26 cellular contexts compared by ENCODE assay signal in the genomic region with DNA sequence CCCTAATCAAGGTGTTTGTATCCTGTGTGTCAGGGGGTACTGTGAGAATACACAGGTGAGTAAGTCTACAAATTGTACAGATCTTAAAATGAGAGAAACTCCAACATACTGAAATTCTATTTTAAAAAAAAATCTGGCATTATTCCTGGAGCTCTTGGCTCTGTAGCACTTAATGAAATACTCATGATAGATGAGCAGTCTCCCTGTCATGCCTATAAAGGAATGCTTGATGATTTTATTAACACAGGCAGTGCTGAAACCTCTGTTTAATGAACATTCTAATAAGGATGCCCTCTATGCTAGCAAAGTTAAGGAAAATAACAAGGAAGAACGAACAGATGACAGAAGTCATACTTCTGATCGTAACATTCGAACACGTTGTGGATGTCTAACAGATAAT.
"Had no signal": no experiment of that assay in that cellular context is flagged by ENCODE, and none has a peak within 500 bp of the region (broad histone marks: within the 10 kb centered on the region; RNA-seq: fewer than 3 reads in every experiment).

No MANE protein-coding gene starts in this region.

- H3K36me3 Mint-ChIP-seq: activated naive CD4-positive, alpha-beta T cell treated with anti-CD3 and anti-CD28 coated beads, Interleukin-2, amount 50 U/mL, for 24 hours; activated naive CD8-positive, alpha-beta T cell treated with anti-CD3 and anti-CD28 coated beads, Interleukin-2, amount 10 ng/mL, durations not matched to agents 7 days and 5 days had no signal

- H3K4me1 Mint-ChIP-seq: activated CD4-positive, alpha-beta T cell treated with anti-CD3 and anti-CD28 coated beads, Interleukin-2, amount 10 ng/mL, durations not matched to agents 24 days and 14 days; activated naive CD4-positive, alpha-beta T cell treated with anti-CD3 and anti-CD28 coated beads, Interleukin-2, amount 50 U/mL, for 24 hours; activated naive CD8-positive, alpha-beta T cell treated with anti-CD3 and anti-CD28 coated beads, Interleukin-2, amount 10 ng/mL, durations not matched to agents 7 days and 5 days; activated T-helper 17 cell treated with anti-CD3 and anti-CD28 coated beads, Interleukin-2, amount 50 U/mL, for 72 hours; central memory CD8-positive, alpha-beta T cell had no signal

- H3K4me3 Mint-ChIP-seq: activated CD4-positive, alpha-beta T cell treated with anti-CD3 and anti-CD28 coated beads, Interleukin-2, amount 10 ng/mL, durations not matched to agents 24 days and 14 days; activated CD8-positive, alpha-beta T cell treated with anti-CD3 and anti-CD28 coated beads for 36 hours; activated naive CD4-positive, alpha-beta T cell treated with anti-CD3 and anti-CD28 coated beads, Interleukin-2, amount 50 U/mL, for 24 hours; activated naive CD8-positive, alpha-beta T cell treated with anti-CD3 and anti-CD28 coated beads, Interleukin-2, amount 10 ng/mL, durations not matched to agents 7 days and 5 days; activated T-cell treated with anti-CD3 and anti-CD28 coated beads, Interleukin-2, amount 50 U/mL, for 72 hours; activated T-helper 17 cell treated with anti-CD3 and anti-CD28 coated beads, Interleukin-2, amount 50 U/mL, for 72 hours; central memory CD8-positive, alpha-beta T cell had no signal

- H3K27ac Mint-ChIP-seq: activated CD4-positive, alpha-beta T cell treated with anti-CD3 and anti-CD28 coated beads, Interleukin-2, amount 10 ng/mL, durations not matched to agents 24 days and 14 days; activated CD8-positive, alpha-beta T cell treated with anti-CD3 and anti-CD28 coated beads for 36 hours; activated naive CD4-positive, alpha-beta T cell treated with anti-CD3 and anti-CD28 coated beads, Interleukin-2, amount 50 U/mL, for 24 hours; activated naive CD8-positive, alpha-beta T cell treated with anti-CD3 and anti-CD28 coated beads, Interleukin-2, amount 10 ng/mL, durations not matched to agents 7 days and 5 days; activated T-cell treated with anti-CD3 and anti-CD28 coated beads, Interleukin-2, amount 50 U/mL, for 72 hours; activated T-helper 17 cell treated with anti-CD3 and anti-CD28 coated beads, Interleukin-2, amount 50 U/mL, for 72 hours had no signal

- H3K27me3 Mint-ChIP-seq: activated CD4-positive, alpha-beta T cell treated with anti-CD3 and anti-CD28 coated beads, Interleukin-2, amount 10 ng/mL, durations not matched to agents 24 days and 14 days; activated CD8-positive, alpha-beta T cell treated with anti-CD3 and anti-CD28 coated beads for 36 hours; activated naive CD4-positive, alpha-beta T cell treated with anti-CD3 and anti-CD28 coated beads, Interleukin-2, amount 50 U/mL, for 24 hours; activated naive CD8-positive, alpha-beta T cell treated with anti-CD3 and anti-CD28 coated beads, Interleukin-2, amount 10 ng/mL, durations not matched to agents 7 days and 5 days; activated T-helper 17 cell treated with anti-CD3 and anti-CD28 coated beads, Interleukin-2, amount 50 U/mL, for 72 hours; central memory CD8-positive, alpha-beta T cell had no signal

- DNase-seq: activated CD4-positive, alpha-beta T cell treated with anti-CD3 and anti-CD28 coated beads for 1 hour; activated CD4-positive, alpha-beta T cell treated with anti-CD3 and anti-CD28 coated beads, Interleukin-2, amount 10 ng/mL, durations not matched to agents 24 days and 14 days; activated CD4-positive, alpha-beta T cell treated with anti-CD3 and anti-CD28 coated beads, Interleukin-2, amount 50 U/mL, for 4 hours; activated CD4-positive, CD25-positive, alpha-beta regulatory T cell; activated CD8-positive, alpha-beta T cell treated with anti-CD3 and anti-CD28 coated beads for 36 hours; activated effector memory CD4-positive, alpha-beta T cell treated with anti-CD3 and anti-CD28 coated beads, Interleukin-2, amount 50 U/mL, for 16 hours; activated naive CD4-positive, alpha-beta T cell; activated naive CD8-positive, alpha-beta T cell treated with anti-CD3 and anti-CD28 coated beads, Interleukin-2, amount 10 ng/mL, durations not matched to agents 7 days and 5 days; activated T-cell treated with anti-CD3 and anti-CD28 coated beads, Interleukin-2, amount 50 U/mL, for 1 hour; activated T-cell treated with anti-CD3 and anti-CD28 coated beads, Interleukin-2, amount 50 U/mL, for 72 hours; adrenal gland; brain microvascular endothelial cell; NCI-H1092 treated with DMSO at 0.1 percent for 48 hours; NCI-H1417; NCI-H187 treated with DMSO at 0.1 percent for 48 hours; NCI-H2081; NCI-H226; NCI-H524 treated with DMSO at 0.1 percent for 48 hours; SHP77; SW 1271; T1000; WERI-Rb-1 had no signal

- H3K9me3 Mint-ChIP-seq: activated CD4-positive, alpha-beta T cell treated with anti-CD3 and anti-CD28 coated beads, Interleukin-2, amount 10 ng/mL, durations not matched to agents 24 days and 14 days; activated CD8-positive, alpha-beta T cell treated with anti-CD3 and anti-CD28 coated beads for 36 hours; activated naive CD4-positive, alpha-beta T cell treated with anti-CD3 and anti-CD28 coated beads, Interleukin-2, amount 50 U/mL, for 24 hours; activated naive CD8-positive, alpha-beta T cell treated with anti-CD3 and anti-CD28 coated beads, Interleukin-2, amount 10 ng/mL, durations not matched to agents 7 days and 5 days; activated T-cell treated with anti-CD3 and anti-CD28 coated beads, Interleukin-2, amount 50 U/mL, for 72 hours; activated T-helper 17 cell treated with anti-CD3 and anti-CD28 coated beads, Interleukin-2, amount 50 U/mL, for 72 hours; central memory CD8-positive, alpha-beta T cell had no signal

- H3K4me3 ChIP-seq: adrenal gland, SJSA1 had no signal

- H3K36me3 ChIP-seq: adrenal gland, brain microvascular endothelial cell, SJSA1, WERI-Rb-1 had no signal

- H3K27ac ChIP-seq: adrenal gland, brain microvascular endothelial cell, SJSA1, WERI-Rb-1 had no signal

- H3K9me3 ChIP-seq: adrenal gland, SJSA1 had no signal

- H3K27me3 ChIP-seq: adrenal gland, brain microvascular endothelial cell, SJSA1 had no signal

- H3K4me1 ChIP-seq: adrenal gland, SJSA1 had no signal
